ENCODE assay signal across 7 cellular contexts in genomic region chr7:6902097-6902518, GRCh38.
A peak's percentile ranks its signal among the peaks of the same experiment; 100 is the strongest.
DNase-seq lines count a peak whose midpoint lies in the region; TF ChIP-seq lines count a peak whose summit lies in the region.
"Not testable (repeated sequence)": the region's sequence is repeated elsewhere in the genome, so short reads cannot be mapped to it uniquely, and the experiment has no call there.

No MANE protein-coding gene starts in this region.

- not testable (repeated sequence) for H3K36me3 ChIP-seq in endodermal cell (ENCODE audit: control insufficient read depth, insufficient read depth, low read length); mesendoderm (ENCODE audit: control insufficient read depth, insufficient read depth, low read length)

- not testable (repeated sequence) for H2BK5ac ChIP-seq in mesendoderm (ENCODE audit: low read length)

- not testable (repeated sequence) for H4K8ac ChIP-seq in mesendoderm (ENCODE audit: low read depth, low read length)

- H3K4me1 Mint-ChIP-seq in HFFc6 (ENCODE audit: low read depth) (peaks cover 42% of the 10 kb centered on the region), endodermal cell (peaks cover 38% of the 10 kb centered on the region)

- H4K5ac ChIP-seq in mesendoderm (ENCODE audit: low read length) = not testable (repeated sequence)

- DNase-seq in DMS153 treated with DMSO at 0.1 percent for 48 hours (lab: John Stamatoyannopoulos, UW; ENCODE audit: unreplicated experiment) = peak; percentile 39
- not testable (repeated sequence) for DNase-seq in HFFc6
- peak; percentile 54 to 75 for DNase-seq in NCI-H187 (lab: John Stamatoyannopoulos, UW)
- DNase-seq in NCI-H345 (lab: John Stamatoyannopoulos, UW) = peak; percentile 48
- DNase-seq in NCI-H82 (lab: John Stamatoyannopoulos, UW) = peak; percentile 76
- peak; percentile 93 for DNase-seq in endodermal cell
- peak; percentile 95 for DNase-seq in mesendoderm

- H3K4me3 Mint-ChIP-seq in HFFc6 = peak overlapping the region; percentile 56; the same call in 1 of the 2 replicates
- H3K4me3 Mint-ChIP-seq in endodermal cell = peak overlapping the region; percentile 27

- WGBS in endodermal cell (ENCODE audit: insufficient coverage in 1 of 2, insufficient read length in 1 of 2), 2 experiments = 0 to 5% methylated on average over 1 to 4 of the region's 4 CpGs
- WGBS in mesendoderm (ENCODE audit: extremely low coverage, insufficient coverage, low lambda C conversion rate) = no CpG with 5 or more reads among the region's 4 CpGs

- H3K9me3 ChIP-seq in endodermal cell (ENCODE audit: control insufficient read depth, low read length) = peaks cover 18% of the 10 kb centered on the region

- not testable (repeated sequence) for H3K4me3 ChIP-seq in endodermal cell (ENCODE audit: low read length); mesendoderm (ENCODE audit: low read length)

- H3K9me3 Mint-ChIP-seq in HFFc6 = not testable (repeated sequence)
- peaks cover 22% of the 10 kb centered on the region for H3K9me3 Mint-ChIP-seq in endodermal cell

- H3K4ac ChIP-seq in mesendoderm (ENCODE audit: low read depth, low read length) = not testable (repeated sequence)

- H3K79me1 ChIP-seq in mesendoderm (ENCODE audit: low read length) = not testable (repeated sequence)

- H3K4me1 ChIP-seq in endodermal cell (ENCODE audit: control insufficient read depth, insufficient read depth, low read length); mesendoderm (ENCODE audit: control insufficient read depth, low read depth, low read length): not testable (repeated sequence)

- H3K4me2 ChIP-seq in mesendoderm (ENCODE audit: low read length) = not testable (repeated sequence)

- H3K18ac ChIP-seq in mesendoderm (ENCODE audit: low read length) = not testable (repeated sequence)

- not testable (repeated sequence) for H3K79me2 ChIP-seq in mesendoderm (ENCODE audit: control insufficient read depth, insufficient read depth, low read length)

- H2BK120ac ChIP-seq in mesendoderm (ENCODE audit: low read depth, low read length) = not testable (repeated sequence)

- not testable (repeated sequence) for H2BK15ac ChIP-seq in mesendoderm (replicated peaks; ENCODE audit: low read depth)

- not testable (repeated sequence) for TF ChIP-seq CTCF in HFFc6 (IDR thresholded peaks at IDR 0.05)
- peak; percentile 13 for TF ChIP-seq CTCF in endodermal cell (conservative IDR thresholded peaks at IDR 0.05)

- not testable (repeated sequence) for H3K36me3 Mint-ChIP-seq in HFFc6 (ENCODE audit: low read depth); endodermal cell (ENCODE audit: low read depth)

- H3K56ac ChIP-seq in mesendoderm (ENCODE audit: low read length) = not testable (repeated sequence)

- not testable (repeated sequence) for H3K27me3 Mint-ChIP-seq in HFFc6 (ENCODE audit: insufficient read depth); endodermal cell (ENCODE audit: insufficient read depth)

- H3K27ac Mint-ChIP-seq in HFFc6 (peak overlapping the region; percentile 29; the same call in 1 of the 2 replicates), endodermal cell (peak overlapping the region; percentile 92)

- not testable (repeated sequence) for H3K27me3 ChIP-seq in endodermal cell (ENCODE audit: control insufficient read depth, insufficient read depth, low read length, poor library complexity, severe bottlenecking); mesendoderm (ENCODE audit: insufficient read depth, low read length, poor library complexity)

- H3K27ac ChIP-seq in endodermal cell (ENCODE audit: low read depth, low read length); mesendoderm (ENCODE audit: low read depth, low read length): not testable (repeated sequence)

- not testable (repeated sequence) for H3K9ac ChIP-seq in endodermal cell (ENCODE audit: extremely low read depth, low read length, poor library complexity, severe bottlenecking); mesendoderm (ENCODE audit: low read length)

- not testable (repeated sequence) for H2AK5ac ChIP-seq in mesendoderm (ENCODE audit: low read length)

- H3K23ac ChIP-seq in mesendoderm (ENCODE audit: low read length) = not testable (repeated sequence)
